Comparison of ENCODE assay signal across 14 cellular contexts in genomic region chr1:40140211-40140709, GRCh38. TPM values are rescaled to one million over a fixed set of nuclear protein-coding genes. Genes with fewer than 3 reads are reported as not detected.
DNase-seq lines count a peak whose midpoint lies in the region; ATAC-seq, FAIRE-seq and TF ChIP-seq lines count a peak whose summit lies in the region.
"Had no signal": no experiment of that assay in that cellular context is flagged by ENCODE, and none has a peak within 500 bp of the region (broad histone marks: within the 10 kb centered on the region; RNA-seq: fewer than 3 reads in every experiment).

No MANE protein-coding gene starts in this region.

- TF ChIP-seq CTCF in K562 (IDR thresholded peaks at IDR 0.05 in 2 of 3, conservative IDR thresholded peaks at IDR 0.05 in 1 of 3; ENCODE audit: insufficient read depth in 2 of 3, low read depth in 1 of 3, low read length in 3 of 3) (no peak), mesothelial cell of epicardium (IDR thresholded peaks at IDR 0.05; ENCODE audit: unreplicated experiment) (no peak)

- H3K4me3 ChIP-seq in K562: no peak overlapping the region
- H3K4me3 ChIP-seq: gastroesophageal sphincter, testis had no signal

- no peaks in the 10 kb centered on the region for H3K9me1 ChIP-seq in K562 (ENCODE audit: control insufficient read depth, insufficient read depth, low read length)

- H3K9me3 Mint-ChIP-seq in mesothelial cell of epicardium: peaks cover 5% of the 10 kb centered on the region
- H3K9me3 Mint-ChIP-seq: activated naive CD8-positive, alpha-beta T cell treated with anti-CD3 and anti-CD28 coated beads for 36 hours had no signal

- TF ChIP-seq RAD21 in K562 (CRISPR knock-in tag; conservative IDR thresholded peaks at IDR 0.05 in 1 of 2, IDR thresholded peaks at IDR 0.05 in 1 of 2): no peak

- H3K27me3 Mint-ChIP-seq in mesothelial cell of epicardium (ENCODE audit: low read depth): peaks cover 12% of the 10 kb centered on the region

- peaks cover 4 to 8% of the 10 kb centered on the region in 2 experiments; a peak in 2 of 5 replicates for H3K27me3 ChIP-seq in K562 (ENCODE audit: control insufficient read depth in 2 of 2, insufficient read depth in 2 of 2, low read length in 2 of 2)
- H3K27me3 ChIP-seq: testis had no signal

- peaks cover 36% of the 10 kb centered on the region for H3K4me1 Mint-ChIP-seq in mesothelial cell of epicardium
- H3K4me1 Mint-ChIP-seq: activated naive CD8-positive, alpha-beta T cell treated with anti-CD3 and anti-CD28 coated beads for 36 hours had no signal

- TF ChIP-seq POLR2A in K562 (conservative IDR thresholded peaks at IDR 0.05): no peak

- ATAC-seq in K562 (no peak), HG03039 (IDR thresholded peaks at IDR 0.05; ENCODE audit: unreplicated experiment) (no peak), HG03139 (IDR thresholded peaks at IDR 0.05; ENCODE audit: unreplicated experiment) (no peak)
- ATAC-seq: gastroesophageal sphincter, Panc1 had no signal

- no peak overlapping the region for H3K4me2 ChIP-seq in K562 (ENCODE audit: insufficient read depth, low read length)

- BruUV-seq in K562 (replicated peaks; lab: Mats Ljungman, UMichigan): no TSS peak

- H3K36me3 ChIP-seq in K562 (ENCODE audit: control insufficient read depth, insufficient read depth, low read length): no peaks in the 10 kb centered on the region
- H3K36me3 ChIP-seq: gastroesophageal sphincter had no signal

- no peak overlapping the region for H3K27ac ChIP-seq in K562 (ENCODE audit: extremely low read depth, low read depth, low read length)
- H3K27ac ChIP-seq: gastroesophageal sphincter, testis had no signal

- no peaks in the 10 kb centered on the region for H3K4me1 ChIP-seq in K562 (replicated peaks in 1 of 2; ENCODE audit: control insufficient read depth in 2 of 2, insufficient read depth in 2 of 2, low read length in 2 of 2)
- H3K4me1 ChIP-seq: testis had no signal

- DNase-seq in GM03348 (ENCODE audit: low spot score) (peak; percentile 25), LoVo (ENCODE audit: low spot score) (peak; percentile 59), K562 (ENCODE audit: extremely low read depth in 1 of 4, low spot score in 3 of 4) (no peak), mesothelial cell of epicardium (ENCODE audit: low spot score in 2 of 2, unreplicated experiment in 2 of 2) (no peak), superior temporal gyrus (ENCODE audit: extremely low spot score) (no peak), HUDEP-2 (lab: John Stamatoyannopoulos, UW; ENCODE audit: unreplicated experiment in 76 of 76) (no peak)
- DNase-seq: activated naive CD8-positive, alpha-beta T cell treated with anti-CD3 and anti-CD28 coated beads for 36 hours; NCI-H2107; testis had no signal

- no peaks in the 10 kb centered on the region for H3K9me3 ChIP-seq in K562 (replicated peaks; ENCODE audit: control insufficient read depth, insufficient read depth, low read depth, low read length)
- H3K9me3 ChIP-seq: gastroesophageal sphincter, testis had no signal

- H3K79me2 ChIP-seq in K562 (ENCODE audit: control insufficient read depth, insufficient read depth, low read length): no peaks in the 10 kb centered on the region

- no peak overlapping the region for H3K4me3 Mint-ChIP-seq in mesothelial cell of epicardium
- H3K4me3 Mint-ChIP-seq: activated naive CD8-positive, alpha-beta T cell treated with anti-CD3 and anti-CD28 coated beads for 36 hours had no signal

- H2AFZ ChIP-seq in K562 (ENCODE audit: low read depth, low read length): peak overlapping the region; percentile 10; the same call in 1 of the 2 replicates

- in situ Hi-C loops in K562 (cut with MboI): no loop called here

- no peak for FAIRE-seq in K562 (lab: Jason Lieb, UNC)
- FAIRE-seq: H1 had no signal

- no peaks in the 10 kb centered on the region for H4K20me1 ChIP-seq in K562 (replicated peaks; ENCODE audit: control insufficient read depth, insufficient read depth, low read length)

- CTCF ChIA-PET in K562 (lab: Yijun Ruan, JAX; ENCODE audit: low intra/inter-chr PET ratio): interaction anchor here (1.0 kb wide), 1 partner anchor 265 kb away, joined by 5 read pairs; no protein-coding TSS in a partner anchor

- H3K9ac ChIP-seq in K562 (ENCODE audit: insufficient read depth in 1 of 2, low read depth in 2 of 2, low read length in 2 of 2): no peak overlapping the region

- no peaks in the 10 kb centered on the region for H3K36me3 Mint-ChIP-seq in mesothelial cell of epicardium
- H3K36me3 Mint-ChIP-seq: activated naive CD8-positive, alpha-beta T cell treated with anti-CD3 and anti-CD28 coated beads for 36 hours had no signal

- intact Hi-C loops in K562 (cut with micrococcal nuclease): loop anchor here (5.0 kb wide), 2 partner anchors 58 to 707 kb away; no protein-coding TSS in a partner anchor

- WGBS in K562 (ENCODE audit: insufficient coverage, low coverage, missing lambda C conversion rate): 9% methylated on average over 3 of the region's 3 CpGs

- no peak for TF ChIP-seq EP300 in K562 (IDR thresholded peaks at IDR 0.05; ENCODE audit: low read length)

- POLR2A ChIA-PET in K562 (lab: Yijun Ruan, JAX): interaction anchor here (0.5 to 0.9 kb wide), 5 partner anchors 12 to 287 kb away, joined by 3 to 4 read pairs (median 3); no protein-coding TSS in a partner anchor

- peak overlapping the region; percentile 91 for H3K27ac Mint-ChIP-seq in mesothelial cell of epicardium
- H3K27ac Mint-ChIP-seq: activated naive CD8-positive, alpha-beta T cell treated with anti-CD3 and anti-CD28 coated beads for 36 hours had no signal

TF ChIP-seq in K562, 482 proteins besides CTCF, POLR2A, EP300 and RAD21 (continues in another document):
- no peak for TF ChIP-seq NELFE (IDR thresholded peaks at IDR 0.05; ENCODE audit: insufficient read depth, insufficient read length)
- TF ChIP-seq ZNF12 (CRISPR knock-in tag; IDR thresholded peaks at IDR 0.05): no peak
- no peak for TF ChIP-seq BACH1 (tag; IDR thresholded peaks at IDR 0.05)
- TF ChIP-seq GTF2E2 (tag; IDR thresholded peaks at IDR 0.05): no peak
- no peak for TF ChIP-seq CBFB (CRISPR knock-in tag; IDR thresholded peaks at IDR 0.05)
- TF ChIP-seq CEBPB (tag; IDR thresholded peaks at IDR 0.05): peak; percentile 39; the same call in 1 of the 2 replicates

RNA-seq across cellular contexts. Expression of gene RLF, which starts 20.9 kb away (rescaled TPM):
- 25.3 and 85.9 TPM in 2 replicates for total RNA-seq in K562 (2011; cell fraction: chromatin; rRNA removed; ENCODE audit: low replicate concordance)
- 15.0 and 23.9 TPM in 2 replicates for total RNA-seq in K562 (2011; cell fraction: nucleolus; rRNA removed)
- total RNA-seq in K562 (2011; cell fraction: nucleoplasm; rRNA removed): 31.8 and 32.3 TPM in 2 replicates
- 16.8 and 18.8 TPM in 2 replicates for total RNA-seq in K562 (2014; rRNA removed)
- 35.0 and 37.5 TPM in 2 replicates for total RNA-seq in K562 (2014; rRNA removed; fragmentation: Illumina TruSeq; extraction: Trizol)
- 31.6 and 33.0 TPM in 2 replicates for total RNA-seq in K562 (2015; rRNA removed; fragmentation: Illumina TruSeq; extraction: Trizol)
- total RNA-seq in K562 (2021): 21.2 and 22.1 TPM in 2 replicates
- polyA plus RNA-seq in K562 (2011; rRNA removed): 27.9 and 30.2 TPM in 2 replicates
- 4.4 and 11.8 TPM in 2 replicates for polyA plus RNA-seq in K562 (2011; cell fraction: cytosol; rRNA removed)
- polyA plus RNA-seq in K562 (2011; cell fraction: nucleus; rRNA removed): 12.8 and 23.6 TPM in 2 replicates
- polyA plus RNA-seq in K562 (2012): 13.4 and 15.1 TPM in 2 replicates
- polyA plus RNA-seq in K562 (2014; fragmentation: Illumina TruSeq; extraction: Trizol): 17.7 and 21.8 TPM in 2 replicates
- 1 to 10 TPM; 3.6 to 5.6 TPM for polyA plus RNA-seq in K562 (2014; fragmentation: Nextera tagmentation; extraction: Ambion mirVana)
- 11.2 and 11.5 TPM in 2 replicates for polyA plus RNA-seq in K562 (2014; rRNA removed)
- 66.1 and 103 TPM in 2 replicates for polyA minus RNA-seq in K562 (2011; rRNA and poly(A)+ RNA removed)
- polyA minus RNA-seq in K562 (2011; cell fraction: cytosol; rRNA and poly(A)+ RNA removed): 27.9 and 28.1 TPM in 2 replicates
- 14.7 and 38.4 TPM in 2 replicates for polyA minus RNA-seq in K562 (2011; cell fraction: nucleus; rRNA and poly(A)+ RNA removed)
- total RNA-seq in mesothelial cell of epicardium: 33.2 to 33.6 TPM (median 33.3 TPM) in 3 replicates

RNA-seq across cellular contexts. Expression of gene PPT1, which starts 43.2 kb away (rescaled TPM):
- total RNA-seq in K562 (2011; cell fraction: chromatin; rRNA removed; ENCODE audit: low replicate concordance): 49.5 and 58.1 TPM in 2 replicates
- total RNA-seq in K562 (2011; cell fraction: nucleolus; rRNA removed): 88.6 and 90.7 TPM in 2 replicates
- 115 and 166 TPM in 2 replicates for total RNA-seq in K562 (2011; cell fraction: nucleoplasm; rRNA removed)
- total RNA-seq in K562 (2014; rRNA removed) (72.2 and 83.6 TPM in 2 replicates), K562 (2014; rRNA removed; fragmentation: Illumina TruSeq; extraction: Trizol) (131 and 149 TPM in 2 replicates), K562 (2015; rRNA removed; fragmentation: Illumina TruSeq; extraction: Trizol) (143 and 151 TPM in 2 replicates), K562 (2021) (106 and 108 TPM in 2 replicates), mesothelial cell of epicardium (81.8 to 90.9 TPM (median 85.3 TPM) in 3 replicates)
- polyA plus RNA-seq in K562 (2011; rRNA removed) (115 and 145 TPM in 2 replicates), K562 (2014; fragmentation: Illumina TruSeq; extraction: Trizol) (215 and 230 TPM in 2 replicates), K562 (2014; fragmentation: Nextera tagmentation; extraction: Ambion mirVana) (100 to 1,000 TPM; 197 to 285 TPM), K562 (2014; rRNA removed) (78.7 and 90.5 TPM in 2 replicates)
- 69.3 and 74.9 TPM in 2 replicates for polyA plus RNA-seq in K562 (2011; cell fraction: cytosol; rRNA removed)
- 35.7 and 37.4 TPM in 2 replicates for polyA plus RNA-seq in K562 (2011; cell fraction: nucleus; rRNA removed)
- 106 and 119 TPM in 2 replicates for polyA plus RNA-seq in K562 (2012)
- polyA minus RNA-seq in K562 (2011; rRNA and poly(A)+ RNA removed): 101 and 103 TPM in 2 replicates
- 40.2 and 70.7 TPM in 2 replicates for polyA minus RNA-seq in K562 (2011; cell fraction: cytosol; rRNA and poly(A)+ RNA removed)
- polyA minus RNA-seq in K562 (2011; cell fraction: nucleus; rRNA and poly(A)+ RNA removed): 5.7 and 10.7 TPM in 2 replicates

Comparison
In these comparisons a context has a peak if more than half of its experiments do, and no peak if none do; other contexts are left out.
1. DNase-seq: peak in GM03348 (single experiment) and LoVo (single experiment); none in K562 (0 of 4), mesothelial cell of epicardium (0 of 2), superior temporal gyrus (single experiment) and HUDEP-2 (0 of 76).